9 cellular contexts compared by ENCODE assay signal in the genomic region with DNA sequence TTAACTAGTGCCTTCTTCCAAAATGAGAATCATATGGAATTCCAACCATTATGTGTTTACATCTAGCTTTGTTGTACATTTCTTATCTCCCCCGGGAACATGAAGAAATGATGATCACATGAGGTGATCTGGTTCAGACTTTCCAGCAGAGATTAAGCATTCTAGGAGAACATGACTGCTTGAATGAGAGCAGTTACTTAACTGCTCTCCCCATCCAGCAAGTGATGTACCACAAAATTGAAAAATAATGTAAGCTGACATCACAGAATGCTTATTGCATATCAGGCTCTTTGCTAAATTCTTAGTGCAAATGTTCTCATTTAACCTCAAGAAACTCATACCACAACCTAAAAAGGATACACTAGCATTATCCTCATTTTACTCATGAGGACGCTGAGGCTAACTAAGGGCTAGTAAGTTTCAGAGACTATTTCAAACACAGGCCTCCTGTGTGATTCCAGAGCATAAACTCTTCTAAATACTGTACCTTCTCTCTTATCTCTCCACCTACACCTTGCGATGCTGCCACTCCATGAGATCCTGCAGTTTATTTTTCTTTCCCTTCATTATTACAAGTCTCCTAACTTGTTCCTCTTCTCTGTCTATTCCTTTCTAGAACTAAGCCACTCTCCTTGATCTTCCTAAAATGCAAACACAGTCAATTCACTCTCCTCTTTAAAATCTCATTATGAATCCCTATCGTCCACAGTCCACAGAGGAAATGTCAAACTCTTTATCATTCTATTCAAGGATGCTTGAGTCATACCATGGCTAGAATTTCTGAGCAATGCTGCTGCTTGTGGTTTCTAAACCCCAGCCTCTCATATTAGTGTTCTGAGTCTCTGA.
A peak's percentile ranks its signal among the peaks of the same experiment; 100 is the strongest.
DNase-seq lines count a peak whose midpoint lies in the region; ATAC-seq and TF ChIP-seq lines count a peak whose summit lies in the region.
"Had no signal": no experiment of that assay in that cellular context is flagged by ENCODE, and none has a peak within 500 bp of the region (broad histone marks: within the 10 kb centered on the region; RNA-seq: fewer than 3 reads in every experiment).

No MANE protein-coding gene starts in this region.

- no peak for DNase-seq in activated naive CD4-positive, alpha-beta T cell treated with anti-CD3 and anti-CD28 coated beads, Interleukin-2, amount 50 U/mL, for 72 hours (ENCODE audit: low spot score in 2 of 2)
- DNase-seq in activated naive CD4-positive, alpha-beta T cell treated with Interleukin-2 at 50 U/mL for 16 hours, result no peak
- no peak for DNase-seq in activated naive CD8-positive, alpha-beta T cell treated with anti-CD3 and anti-CD28 coated beads for 36 hours
- no peak for DNase-seq in thoracic aorta (ENCODE audit: low spot score)
- no peak for DNase-seq in ecto neural progenitor cell (ENCODE audit: low spot score)
- no peak for DNase-seq in activated effector memory CD4-positive, alpha-beta T cell treated with anti-CD3 and anti-CD28 coated beads, Interleukin-2, amount 50 U/mL, for 16 hours
- DNase-seq in OCI-M2 (lab: John Stamatoyannopoulos, UW; ENCODE audit: unreplicated experiment), result no peak
- DNase-seq: psoas muscle had no signal

- H3K36me3 ChIP-seq in thoracic aorta, result no peaks in the 10 kb centered on the region

- H3K4me1 Mint-ChIP-seq in activated naive CD8-positive, alpha-beta T cell treated with anti-CD3 and anti-CD28 coated beads for 36 hours, result peaks cover 13% of the 10 kb centered on the region

- H3K9me3 Mint-ChIP-seq in activated naive CD4-positive, alpha-beta T cell treated with anti-CD3 and anti-CD28 coated beads, Interleukin-2, amount 50 U/mL, for 72 hours, result peaks cover 18 to 23% of the 10 kb centered on the region in 2 donors
- peaks cover 3% of the 10 kb centered on the region for H3K9me3 Mint-ChIP-seq in activated naive CD8-positive, alpha-beta T cell treated with anti-CD3 and anti-CD28 coated beads for 36 hours

- no peak overlapping the region for H3K4me3 ChIP-seq in thoracic aorta
- H3K4me3 ChIP-seq: psoas muscle had no signal

- no peak overlapping the region for H3K27ac ChIP-seq in thoracic aorta
- H3K27ac ChIP-seq: psoas muscle had no signal

- no peaks in the 10 kb centered on the region for H3K27me3 ChIP-seq in thoracic aorta (replicated peaks; ENCODE audit: insufficient read depth)

- no peaks in the 10 kb centered on the region for H3K4me1 ChIP-seq in thoracic aorta (ENCODE audit: control insufficient read depth in 1 of 2, low read depth in 2 of 2)
- H3K4me1 ChIP-seq: psoas muscle had no signal

- TF ChIP-seq CTCF in thoracic aorta (IDR thresholded peaks at IDR 0.05), result no peak

- no peak overlapping the region for H3K4me3 Mint-ChIP-seq in activated naive CD8-positive, alpha-beta T cell treated with anti-CD3 and anti-CD28 coated beads for 36 hours

- H3K27ac Mint-ChIP-seq in activated naive CD4-positive, alpha-beta T cell treated with anti-CD3 and anti-CD28 coated beads, Interleukin-2, amount 50 U/mL, for 72 hours, result peak overlapping the region in 1 of 2 donors; percentile 2
- H3K27ac Mint-ChIP-seq in activated naive CD8-positive, alpha-beta T cell treated with anti-CD3 and anti-CD28 coated beads for 36 hours, result peak overlapping the region; percentile 3

- no peaks in the 10 kb centered on the region for H3K9me3 ChIP-seq in thoracic aorta
- H3K9me3 ChIP-seq: psoas muscle had no signal

- ATAC-seq in activated naive CD4-positive, alpha-beta T cell treated with anti-CD3 and anti-CD28 coated beads, Interleukin-2, amount 50 U/mL, for 72 hours, result peak; percentile 68 to 79
- peak; percentile 72 for ATAC-seq in HG03097 (IDR thresholded peaks at IDR 0.05; ENCODE audit: low FRiP score, unreplicated experiment)
- ATAC-seq in thoracic aorta (ENCODE audit: insufficient number of reproducible peaks, low FRiP score, low read depth), result peak; percentile 27

- peaks cover 4% of the 10 kb centered on the region for H3K27me3 Mint-ChIP-seq in activated naive CD8-positive, alpha-beta T cell treated with anti-CD3 and anti-CD28 coated beads for 36 hours

- no peaks in the 10 kb centered on the region for H3K36me3 Mint-ChIP-seq in activated naive CD4-positive, alpha-beta T cell treated with anti-CD3 and anti-CD28 coated beads, Interleukin-2, amount 50 U/mL, for 72 hours
- no peaks in the 10 kb centered on the region for H3K36me3 Mint-ChIP-seq in activated naive CD8-positive, alpha-beta T cell treated with anti-CD3 and anti-CD28 coated beads for 36 hours
